ENCODE assay signal across 24 cellular contexts in genomic region chr3:27756877-27757276, GRCh38.
"Had no signal": no experiment of that assay in that cellular context is flagged by ENCODE, and none has a peak within 500 bp of the region (broad histone marks: within the 10 kb centered on the region; RNA-seq: fewer than 3 reads in every experiment).

No MANE protein-coding gene starts in this region.

- H3K9me3 ChIP-seq: gastroesophageal sphincter, heart left ventricle, ovary, psoas muscle, tibial nerve had no signal

- DNase-seq: activated CD4-positive, alpha-beta T cell treated with anti-CD3 and anti-CD28 coated beads, Interleukin-2, amount 10 ng/mL, durations not matched to agents 24 days and 14 days; activated CD4-positive, CD25-positive, alpha-beta regulatory T cell; activated CD8-positive, alpha-beta T cell treated with anti-CD3 and anti-CD28 coated beads for 36 hours; activated naive CD4-positive, alpha-beta T cell; activated naive CD8-positive, alpha-beta T cell treated with anti-CD3 and anti-CD28 coated beads for 36 hours; activated T-cell treated with anti-CD3 and anti-CD28 coated beads, Interleukin-2, amount 50 U/mL, for 1 hour; anterior cingulate cortex; cortex of kidney; heart left ventricle; immature natural killer cell; mesendoderm; natural killer cell; ovary; psoas muscle; right cardiac atrium; stimulated activated naive CD8-positive, alpha-beta T cell treated with anti-CD3 and anti-CD28 coated beads, Interleukin-15, Interleukin-2, amounts not matched to agents 100 U/mL and 50 U/mL, for 24 hours; T-helper 1 cell; T1000 had no signal

- H3K27me3 Mint-ChIP-seq: activated CD4-positive, alpha-beta T cell treated with anti-CD3 and anti-CD28 coated beads, Interleukin-2, amount 10 ng/mL, durations not matched to agents 24 days and 14 days; activated CD8-positive, alpha-beta T cell treated with anti-CD3 and anti-CD28 coated beads for 36 hours; activated naive CD8-positive, alpha-beta T cell treated with anti-CD3 and anti-CD28 coated beads for 36 hours; activated T-helper 17 cell treated with anti-CD3 and anti-CD28 coated beads, Interleukin-2, amount 50 U/mL, for 72 hours; central memory CD8-positive, alpha-beta T cell had no signal

- H3K27me3 ChIP-seq: gastroesophageal sphincter, ovary, tibial nerve had no signal

- H3K4me1 Mint-ChIP-seq: brain had no signal

- H3K36me3 ChIP-seq: gastroesophageal sphincter, heart left ventricle, ovary, tibial nerve had no signal

- H3K27ac ChIP-seq: gastroesophageal sphincter, heart left ventricle, ovary, psoas muscle, skin epidermis had no signal

- H3K4me1 ChIP-seq: gastroesophageal sphincter, heart left ventricle, psoas muscle had no signal

- H3K4me3 ChIP-seq: gastroesophageal sphincter, heart left ventricle, ovary, psoas muscle, skin epidermis, tibial nerve had no signal

- H3K27ac Mint-ChIP-seq: activated CD4-positive, alpha-beta T cell treated with anti-CD3 and anti-CD28 coated beads, Interleukin-2, amount 10 ng/mL, durations not matched to agents 24 days and 14 days; activated CD8-positive, alpha-beta T cell treated with anti-CD3 and anti-CD28 coated beads for 36 hours; activated naive CD8-positive, alpha-beta T cell treated with anti-CD3 and anti-CD28 coated beads for 36 hours; activated T-helper 17 cell treated with anti-CD3 and anti-CD28 coated beads, Interleukin-2, amount 50 U/mL, for 72 hours; brain; immature natural killer cell; natural killer cell had no signal

- H3K36me3 Mint-ChIP-seq: brain, natural killer cell had no signal

- H3K4me3 Mint-ChIP-seq: activated CD4-positive, alpha-beta T cell treated with anti-CD3 and anti-CD28 coated beads, Interleukin-2, amount 10 ng/mL, durations not matched to agents 24 days and 14 days; activated CD8-positive, alpha-beta T cell treated with anti-CD3 and anti-CD28 coated beads for 36 hours; activated naive CD8-positive, alpha-beta T cell treated with anti-CD3 and anti-CD28 coated beads for 36 hours; activated T-helper 17 cell treated with anti-CD3 and anti-CD28 coated beads, Interleukin-2, amount 50 U/mL, for 72 hours; brain; central memory CD8-positive, alpha-beta T cell; immature natural killer cell; natural killer cell had no signal

- H3K9me3 Mint-ChIP-seq: natural killer cell had no signal

- ATAC-seq: activated CD8-positive, alpha-beta T cell treated with anti-CD3 and anti-CD28 coated beads for 36 hours; activated T-helper 17 cell treated with anti-CD3 and anti-CD28 coated beads, Interleukin-2, amount 50 U/mL, for 72 hours; gastroesophageal sphincter; heart left ventricle; natural killer cell; psoas muscle; right cardiac atrium; stimulated activated naive CD8-positive, alpha-beta T cell treated with anti-CD3 and anti-CD28 coated beads, Interleukin-15, Interleukin-2, amounts not matched to agents 100 U/mL and 50 U/mL, for 24 hours had no signal
